20 cellular contexts compared by ENCODE assay signal in genomic region chr5:96590796-96591195, GRCh38.
"Had no signal": no experiment of that assay in that cellular context is flagged by ENCODE, and none has a peak within 500 bp of the region (broad histone marks: within the 10 kb centered on the region; RNA-seq: fewer than 3 reads in every experiment).

No MANE protein-coding gene starts in this region.

- H3K4me3 ChIP-seq: adrenal gland, esophagus muscularis mucosa, lower lobe of right lung, smooth muscle cell, stomach, suprapubic skin, tibial nerve had no signal

- H3K36me3 Mint-ChIP-seq: activated naive CD4-positive, alpha-beta T cell treated with anti-CD3 and anti-CD28 coated beads, Interleukin-2, amount 50 U/mL, for 72 hours; naive thymus-derived CD4-positive, alpha-beta T cell; stimulated activated memory B cell treated with anti-CD40 and anti-IgM and Interleukin-4, amounts not matched to agents 10 μg/mL and 1 μg/mL and 100 μg/mL, for 72 hours; WTC11 had no signal

- H3K4me1 Mint-ChIP-seq: central memory CD8-positive, alpha-beta T cell; naive thymus-derived CD4-positive, alpha-beta T cell; stimulated activated memory B cell treated with anti-CD40 and anti-IgM and Interleukin-4, amounts not matched to agents 10 μg/mL and 1 μg/mL and 100 μg/mL, for 72 hours had no signal

- H3K4me2 ChIP-seq: smooth muscle cell had no signal

- DNase-seq: activated gamma-delta T cell treated with Interleukin-2 at 50 U/mL for 16 hours; activated T-cell treated with anti-CD3 and anti-CD28 coated beads, Interleukin-2, amount 50 U/mL, for 1 hour; adrenal gland; effector memory CD4-positive, alpha-beta T cell; lower lobe of right lung; naive thymus-derived CD4-positive, alpha-beta T cell; occipital lobe; stimulated activated CD4-positive, alpha-beta T cell treated with anti-CD3 and anti-CD28 coated beads, Interleukin-15, amount 100 ng/mL, for 24 hours; stomach had no signal

- H3K27ac Mint-ChIP-seq: activated naive CD4-positive, alpha-beta T cell treated with anti-CD3 and anti-CD28 coated beads, Interleukin-2, amount 50 U/mL, for 72 hours; naive thymus-derived CD4-positive, alpha-beta T cell; stimulated activated memory B cell treated with anti-CD40 and anti-IgM and Interleukin-4, amounts not matched to agents 10 μg/mL and 1 μg/mL and 100 μg/mL, for 72 hours; WTC11 had no signal

- H3K4me1 ChIP-seq: esophagus muscularis mucosa, lower lobe of right lung, stomach, suprapubic skin, tibial nerve had no signal

- H3K36me3 ChIP-seq: adrenal gland, esophagus muscularis mucosa, lower lobe of right lung, stomach, suprapubic skin, tibial nerve had no signal

- FAIRE-seq: colon, TTC549 had no signal

- H3K27ac ChIP-seq: adrenal gland, esophagus muscularis mucosa, lower lobe of right lung, stomach, suprapubic skin, tibial nerve had no signal

- H3K27me3 ChIP-seq: adrenal gland, esophagus muscularis mucosa, stomach, suprapubic skin, tibial nerve had no signal

- H3K4me3 Mint-ChIP-seq: central memory CD8-positive, alpha-beta T cell; naive thymus-derived CD4-positive, alpha-beta T cell; neural crest cell; stimulated activated memory B cell treated with anti-CD40 and anti-IgM and Interleukin-4, amounts not matched to agents 10 μg/mL and 1 μg/mL and 100 μg/mL, for 72 hours; WTC11 had no signal

- H3K9me3 Mint-ChIP-seq: activated naive CD4-positive, alpha-beta T cell treated with anti-CD3 and anti-CD28 coated beads, Interleukin-2, amount 50 U/mL, for 72 hours; central memory CD8-positive, alpha-beta T cell; naive thymus-derived CD4-positive, alpha-beta T cell; neural crest cell; stimulated activated memory B cell treated with anti-CD40 and anti-IgM and Interleukin-4, amounts not matched to agents 10 μg/mL and 1 μg/mL and 100 μg/mL, for 72 hours; WTC11 had no signal

- H3K9me3 ChIP-seq: adrenal gland, esophagus muscularis mucosa, lower lobe of right lung, stomach, suprapubic skin, tibial nerve had no signal
